In the genomic region with DNA sequence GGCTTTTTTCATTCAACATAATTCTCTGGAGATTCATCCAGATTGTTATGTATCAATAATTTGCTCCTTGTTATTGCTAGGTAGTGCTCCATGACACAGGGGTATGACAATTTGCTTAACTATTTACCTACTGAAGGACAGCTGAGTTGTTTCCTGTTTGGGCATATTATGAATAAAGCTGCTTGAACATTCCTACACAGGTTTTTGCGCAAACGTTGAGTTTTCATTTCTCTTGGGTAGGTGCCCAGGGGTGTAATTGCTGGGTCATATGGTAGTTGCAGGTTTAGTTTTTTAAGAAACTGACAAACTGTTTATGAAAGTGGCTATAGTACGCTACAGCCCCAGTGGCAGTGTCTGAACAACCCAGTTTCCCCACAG, we compare ENCODE assay signal across 20 cellular contexts.
"Had no signal": no experiment of that assay in that cellular context is flagged by ENCODE, and none has a peak within 500 bp of the region (broad histone marks: within the 10 kb centered on the region; RNA-seq: fewer than 3 reads in every experiment).

No MANE protein-coding gene starts in this region.

- H3K4me3 ChIP-seq: adrenal gland, heart right ventricle, prostate gland, right atrium auricular region, tibial nerve, uterus had no signal

- H3K4me1 ChIP-seq: adrenal gland, heart right ventricle, prostate gland, right atrium auricular region, tibial nerve, uterus had no signal

- H3K27me3 ChIP-seq: adrenal gland, heart right ventricle, right atrium auricular region, tibial nerve, uterus had no signal

- FAIRE-seq: astrocyte, endothelial cell of umbilical vein, small intestine, TTC549 had no signal

- H3K36me3 ChIP-seq: adrenal gland, right atrium auricular region, uterus had no signal

- ATAC-seq: activated CD4-positive, alpha-beta T cell treated with anti-CD3 and anti-CD28 coated beads for 36 hours; activated T-helper 17 cell treated with anti-CD3 and anti-CD28 coated beads, Interleukin-2, amount 50 U/mL, for 72 hours; left ventricle myocardium superior; WTC11 had no signal

- DNase-seq: activated CD4-positive, alpha-beta memory T cell treated with anti-CD3 and anti-CD28 coated beads for 36 hours; activated CD4-positive, alpha-beta T cell treated with anti-CD3 and anti-CD28 coated beads for 36 hours; activated naive CD4-positive, alpha-beta T cell treated with Interleukin-2 at 50 U/mL for 16 hours; activated T-cell treated with anti-CD3 and anti-CD28 coated beads for 4 hours; adrenal gland; effector memory CD4-positive, alpha-beta T cell; heart right ventricle; left ventricle myocardium superior; small intestine; stimulated activated CD4-positive, alpha-beta T cell treated with anti-CD3 and anti-CD28 coated beads, Interleukin-15, amount 100 ng/mL, for 24 hours; stimulated activated CD4-positive, alpha-beta T cell treated with anti-CD3 and anti-CD28 coated beads, Interleukin-2, amount 100 ng/mL, for 48 hours; uterus had no signal

- H3K27ac ChIP-seq: adrenal gland, heart right ventricle, prostate gland, right atrium auricular region, tibial nerve, uterus had no signal

- H3K9me3 ChIP-seq: adrenal gland, heart right ventricle, prostate gland, right atrium auricular region, tibial nerve, uterus had no signal
